ENCODE assay signal across 9 cellular contexts in the genomic region with DNA sequence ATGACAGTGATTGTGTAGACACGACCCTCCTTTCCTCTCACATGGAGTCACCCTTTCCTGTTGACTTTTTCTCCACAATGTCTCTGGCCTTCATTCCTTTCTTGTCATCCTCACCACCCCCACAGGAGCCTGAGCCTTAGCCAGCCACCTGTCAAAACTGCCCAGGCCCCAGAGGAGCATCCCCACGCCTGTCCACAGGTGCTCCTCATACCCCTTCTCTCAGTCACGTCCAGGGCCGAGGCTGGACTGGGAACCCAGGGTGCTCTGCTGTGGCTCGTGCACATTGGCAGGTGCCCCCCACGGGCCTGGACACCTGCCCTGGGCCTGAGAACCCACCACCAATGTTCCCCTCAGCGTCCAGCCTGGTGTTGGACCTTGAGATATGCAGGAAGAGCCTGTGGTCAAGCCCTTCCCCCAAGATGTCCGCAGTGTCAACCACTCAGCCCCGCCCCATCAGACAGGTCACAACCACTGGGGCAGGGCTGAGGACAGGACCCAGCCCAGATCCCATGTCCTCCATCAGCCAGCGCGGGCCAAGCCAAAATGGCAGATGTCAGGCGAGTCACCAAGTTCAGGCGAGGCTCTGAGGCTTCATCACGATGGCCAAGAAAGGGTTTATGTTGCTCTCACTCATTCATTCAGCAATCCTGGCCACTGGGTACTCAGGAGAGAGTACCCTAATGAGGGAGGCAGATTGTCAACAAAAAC.
DNase-seq lines count a peak whose midpoint lies in the region; ATAC-seq, FAIRE-seq and TF ChIP-seq lines count a peak whose summit lies in the region.
"Had no signal": no experiment of that assay in that cellular context is flagged by ENCODE, and none has a peak within 500 bp of the region (broad histone marks: within the 10 kb centered on the region; RNA-seq: fewer than 3 reads in every experiment).

No MANE protein-coding gene starts in this region.

- 64 to 66% methylated on average over 14 of the region's 14 CpGs for WGBS in esophagus, 2 donors
- 43 to 44% methylated on average over 14 of the region's 14 CpGs for WGBS in pancreas, 2 donors

- H3K27me3 ChIP-seq in esophagus (ENCODE audit: control insufficient read depth in 1 of 2, insufficient read depth in 2 of 2, low read length in 2 of 2) (no peaks in the 10 kb centered on the region), pancreas (no peaks in the 10 kb centered on the region)

- peak overlapping the region in 1 of 2 donors; percentile 42 for H3K4me3 Mint-ChIP-seq in CD14-positive monocyte
- no peak overlapping the region for H3K4me3 Mint-ChIP-seq in T-cell

- H3K36me3 ChIP-seq in esophagus (ENCODE audit: control insufficient read depth in 2 of 2, insufficient read depth in 2 of 2, low read length in 1 of 2) = peaks cover 2 to 37% of the 10 kb centered on the region in 2 donors
- H3K36me3 ChIP-seq in pancreas = no peaks in the 10 kb centered on the region

- H3K27ac ChIP-seq in esophagus (ENCODE audit: low read depth in 2 of 2, low read length in 1 of 2) (peak overlapping the region; percentile 96), pancreas (peak overlapping the region; percentile 89 to 95 (median 94))

- DNase-seq in CD14-positive monocyte (ENCODE audit: low spot score) = no peak
- peak; percentile 68 for DNase-seq in RPMI7951 (ENCODE audit: low read depth)
- peak in 2 of 6 donors; percentile 50 to 70 for DNase-seq in pancreas
- DNase-seq in NCI-H128 (lab: John Stamatoyannopoulos, UW; ENCODE audit: unreplicated experiment) = no peak
- DNase-seq in GM10248 (ENCODE audit: extremely low spot score) = no peak
- no peak for DNase-seq in T-cell
- DNase-seq: effector CD8-positive, alpha-beta T cell had no signal

- intact Hi-C loops in CD14-positive monocyte (cut with micrococcal nuclease) = no loop called here
- intact Hi-C loops in pancreas (cut with DNase I) = no loop called here

- ATAC-seq in pancreas = peak in 2 of 4 donors; percentile 1
- no peak for ATAC-seq in HG02571 (IDR thresholded peaks at IDR 0.05; ENCODE audit: unreplicated experiment)
- ATAC-seq in T-cell (replicated peaks in 1 of 4) = no peak

- CTCF ChIA-PET in GM10248 (lab: Yijun Ruan, JAX) = no interaction called here
- CTCF ChIA-PET in T-cell (lab: Charles Lee) = interaction anchor here in 1 of 2 donors (1.1 kb wide), 1 partner anchor 16 kb away, joined by 3 read pairs; no protein-coding TSS in a partner anchor

- TF ChIP-seq CTCF in CD14-positive monocyte (IDR thresholded peaks at IDR 0.05) (no peak), pancreas (IDR thresholded peaks at IDR 0.05) (no peak), GM10248 (IDR thresholded peaks at IDR 0.05; ENCODE audit: control extremely low read depth, extremely low read depth, low read depth, missing control alignments) (no peak)

- H3K4me3 ChIP-seq in esophagus (ENCODE audit: low read depth in 1 of 2, low read length in 2 of 2) (peak overlapping the region in 1 of 2 donors; percentile 35), pancreas (peak overlapping the region in 1 of 4 donors; percentile 6)

- H3K36me3 Mint-ChIP-seq in CD14-positive monocyte (peaks cover 49 to 75% of the 10 kb centered on the region in 2 donors), T-cell (peaks cover 4% of the 10 kb centered on the region)

- peak overlapping the region in 6 of 7 donors; percentile 45 to 88 (median 59) for H3K27ac Mint-ChIP-seq in CD14-positive monocyte
- no peak overlapping the region for H3K27ac Mint-ChIP-seq in T-cell

- no peaks in the 10 kb centered on the region for H3K9me3 Mint-ChIP-seq in CD14-positive monocyte
- no peaks in the 10 kb centered on the region for H3K9me3 Mint-ChIP-seq in T-cell

- POLR2A ChIA-PET in GM10248 (lab: Yijun Ruan, JAX) (no interaction called here), T-cell (lab: Charles Lee) (no interaction called here)

- H3K4me1 Mint-ChIP-seq in CD14-positive monocyte (peaks cover 55% of the 10 kb centered on the region), T-cell (peaks cover 5 to 16% (median 5%) of the 10 kb centered on the region in 3 donors)

- no peak for FAIRE-seq in pancreas (lab: Jason Lieb, UNC)

- H3K4me1 ChIP-seq in esophagus (ENCODE audit: control insufficient read depth in 2 of 2, insufficient read depth in 2 of 2, low read length in 1 of 2) (peaks cover 15 to 67% of the 10 kb centered on the region in 2 donors), pancreas (peaks cover 72 to 86% (median 76%) of the 10 kb centered on the region in 3 donors)

- H3K9me3 ChIP-seq in esophagus (ENCODE audit: control insufficient read depth in 2 of 2, insufficient read depth in 1 of 2, low read depth in 1 of 2, low read length in 1 of 2) = no peaks in the 10 kb centered on the region
- no peaks in the 10 kb centered on the region for H3K9me3 ChIP-seq in pancreas

- H3K27me3 Mint-ChIP-seq in CD14-positive monocyte (ENCODE audit: low read depth in 3 of 3) (peaks cover 0 to 2% (median 1%) of the 10 kb centered on the region in 3 donors), T-cell (no peaks in the 10 kb centered on the region)

Comparison
In these comparisons a context has a peak if more than half of its experiments do, and no peak if none do; other contexts are left out.
1. H3K27ac Mint-ChIP-seq: peak in CD14-positive monocyte (6 of 7); none in T-cell (0 of 2).